ENCODE assay signal across 8 cellular contexts in genomic region chr5:91280942-91281269, GRCh38.
DNase-seq lines count a peak whose midpoint lies in the region; ATAC-seq and TF ChIP-seq lines count a peak whose summit lies in the region.

No MANE protein-coding gene starts in this region.

- H3K36me3 ChIP-seq in hepatocyte (replicated peaks; ENCODE audit: insufficient read depth, low read depth) (no peaks in the 10 kb centered on the region), subcutaneous abdominal adipose tissue (ENCODE audit: control insufficient read depth in 5 of 5, insufficient read depth in 5 of 5, low read length in 5 of 5) (no peaks in the 10 kb centered on the region)

- no peaks in the 10 kb centered on the region for H4K20me1 ChIP-seq in hepatocyte (ENCODE audit: insufficient read depth, poor library complexity, severe bottlenecking)

- no peaks in the 10 kb centered on the region for H3K9me3 ChIP-seq in hepatocyte (ENCODE audit: low read depth)
- H3K9me3 ChIP-seq in subcutaneous abdominal adipose tissue (ENCODE audit: control insufficient read depth in 5 of 5, low read length in 5 of 5), result no peaks in the 10 kb centered on the region

- no peak for DNase-seq in AG10803 (ENCODE audit: low read depth)
- no peak for DNase-seq in hepatocyte (ENCODE audit: low spot score)
- DNase-seq in NCI-H226, result no peak
- DNase-seq in NCI-H510A (lab: John Stamatoyannopoulos, UW), result no peak
- no peak for DNase-seq in erythroblast (lab: John Stamatoyannopoulos, UW)

- no peak for TF ChIP-seq CTCF in AG10803 (conservative IDR thresholded peaks at IDR 0.05; ENCODE audit: low read length)
- TF ChIP-seq CTCF in VCaP (conservative IDR thresholded peaks at IDR 0.05), result no peak
- no peak for TF ChIP-seq CTCF in hepatocyte (IDR thresholded peaks at IDR 0.05; ENCODE audit: poor library complexity)

- no peaks in the 10 kb centered on the region for H3K79me2 ChIP-seq in hepatocyte

- H3K27me3 ChIP-seq in hepatocyte (no peaks in the 10 kb centered on the region), subcutaneous abdominal adipose tissue (ENCODE audit: control insufficient read depth in 5 of 5, insufficient read depth in 4 of 5, low read length in 5 of 5) (no peaks in the 10 kb centered on the region)

- H3K9me2 ChIP-seq in hepatocyte (replicated peaks; ENCODE audit: insufficient read depth), result no peaks in the 10 kb centered on the region

- H2AFZ ChIP-seq in hepatocyte, result peak overlapping the region; percentile 30

- H3K4me2 ChIP-seq in hepatocyte, result peak overlapping the region; percentile 82

- H3K4me1 ChIP-seq in hepatocyte (ENCODE audit: insufficient read depth) (no peaks in the 10 kb centered on the region), subcutaneous abdominal adipose tissue (ENCODE audit: control insufficient read depth in 5 of 5, insufficient read depth in 5 of 5, low read length in 5 of 5) (peaks cover 0 to 13% (median 8%) of the 10 kb centered on the region in 5 donors)

- peak overlapping the region; percentile 85 for H3K27ac ChIP-seq in VCaP
- peak overlapping the region; percentile 65 for H3K27ac ChIP-seq in hepatocyte
- peak overlapping the region; percentile 93 for H3K27ac ChIP-seq in subcutaneous abdominal adipose tissue (ENCODE audit: low read depth, low read length)

- peak overlapping the region; percentile 57 to 89 (median 77) for H3K9ac ChIP-seq in subcutaneous abdominal adipose tissue (ENCODE audit: low read length in 5 of 5)

- H3K4me3 ChIP-seq in AG10803 (ENCODE audit: low read length) (peak overlapping the region; percentile 69), hepatocyte (peak overlapping the region; percentile 11), subcutaneous abdominal adipose tissue (ENCODE audit: low read depth in 1 of 5, low read length in 5 of 5) (peak overlapping the region; percentile 33 to 72 (median 62))

- no peak for TF ChIP-seq POLR2A in erythroblast (IDR thresholded peaks at IDR 0.05; ENCODE audit: low read length)

- ATAC-seq in GM21528 (IDR thresholded peaks at IDR 0.05; ENCODE audit: low FRiP score, unreplicated experiment), result peak; percentile 2

- WGBS in hepatocyte (ENCODE audit: low lambda C conversion rate, missing lambda C conversion rate), result 14% methylated on average over 6 of the region's 6 CpGs

Comparison
In these comparisons a context has a peak if more than half of its experiments do, and no peak if none do; other contexts are left out.
1. H3K4me3 ChIP-seq: peak in every context shown above with its lines; median percentile 69 in AG10803; 62 in subcutaneous abdominal adipose tissue; 11 in hepatocyte.